ENCODE assay signal across 1 cellular context in genomic region chr7:116746388-116746787, GRCh38.
TF ChIP-seq lines count a peak whose summit lies in the region.
"Not testable (repeated sequence)": the region's sequence is repeated elsewhere in the genome, so short reads cannot be mapped to it uniquely, and the experiment has no call there.

No MANE protein-coding gene starts in this region.

- H3K9me3 ChIP-seq in HEK293 (ENCODE audit: control insufficient read depth, insufficient read depth, low read depth, low read length), result not testable (repeated sequence)

- not testable (repeated sequence) for H3K4me1 ChIP-seq in HEK293 (ENCODE audit: control insufficient read depth, insufficient read depth, low read length)

- CTCF ChIA-PET in HEK293 (lab: Yijun Ruan, JAX), result not testable (repeated sequence)

- POLR2A ChIA-PET in HEK293 (lab: Yijun Ruan, JAX), result not testable (repeated sequence)

- not testable (repeated sequence) for TF ChIP-seq CTCF in HEK293 (tag by site-specific recombination; IDR thresholded peaks at IDR 0.05)

- not testable (repeated sequence) for H3K27ac ChIP-seq in HEK293 (ENCODE audit: extremely low read depth, low read depth, low read length)

- not testable (repeated sequence) for H3K4me3 ChIP-seq in HEK293 (ENCODE audit: low read depth, low read length)

- peaks cover 0 to 21% of the 10 kb centered on the region in 2 experiments; a peak in 1 of 3 replicates for H3K36me3 ChIP-seq in HEK293 (ENCODE audit: control insufficient read depth in 2 of 2, insufficient read depth in 1 of 2, low read length in 2 of 2)

TF ChIP-seq in HEK293, 187 proteins besides CTCF, POLR2A, EP300 and RAD21:
- TF ChIP-seq ZNF146 (tag by site-specific recombination; IDR thresholded peaks at IDR 0.05), result peak; percentile 92
TF ChIP-seq in HEK293: peak in this region for 1; not testable (repeated sequence) for 186.
